ENCODE assay signal across 8 cellular contexts in the genomic region with DNA sequence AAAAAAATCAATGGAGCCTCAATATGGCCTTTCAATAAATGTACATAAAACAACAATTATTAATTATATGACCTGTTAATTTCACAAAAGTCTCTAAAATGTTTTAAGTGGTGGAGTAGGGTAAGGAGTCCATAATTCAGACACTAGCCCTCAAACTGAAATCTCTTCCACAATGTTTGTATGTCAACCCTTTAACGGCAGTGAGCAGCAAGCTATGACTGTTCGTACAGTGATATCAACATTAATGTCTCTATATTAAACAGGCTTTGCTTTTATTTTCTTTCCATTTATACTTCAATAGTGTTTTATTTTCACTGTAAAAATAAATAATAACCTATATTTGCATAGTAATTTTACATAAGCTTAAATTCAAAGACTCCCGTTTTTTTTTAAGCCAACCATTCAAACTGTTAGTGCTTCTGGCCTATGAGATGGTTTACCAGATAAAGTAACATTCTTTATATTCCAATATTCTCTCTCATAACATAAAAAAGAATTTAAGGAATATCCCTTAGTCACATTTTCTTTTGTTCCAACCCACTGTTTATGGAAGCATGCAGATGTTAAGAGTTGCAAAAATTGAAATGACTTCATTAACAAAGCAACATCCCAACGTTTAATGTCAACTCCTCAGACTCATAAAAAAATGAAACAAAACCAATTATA. TPM values are rescaled to one million over a fixed set of nuclear protein-coding genes. Genes with fewer than 3 reads are reported as not detected.
DNase-seq lines count a peak whose midpoint lies in the region; ATAC-seq lines count a peak whose summit lies in the region.

No MANE protein-coding gene starts in this region.

- H3K9me3 Mint-ChIP-seq in activated T-cell treated with anti-CD3 and anti-CD28 coated beads, Interleukin-2, amount 50 U/mL, for 4 hours, result no peaks in the 10 kb centered on the region

- no peak overlapping the region for H3K27ac ChIP-seq in thymus (ENCODE audit: low read depth)

- no peak for ATAC-seq in activated T-cell treated with anti-CD3 and anti-CD28 coated beads, Interleukin-2, amount 50 U/mL, for 4 hours
- no peak for ATAC-seq in GM19351 (IDR thresholded peaks at IDR 0.05; ENCODE audit: unreplicated experiment)

- H3K36me3 ChIP-seq in adipocyte (ENCODE audit: control insufficient read depth, insufficient read depth, low read length, severe bottlenecking) (no peaks in the 10 kb centered on the region), thymus (ENCODE audit: control insufficient read depth, insufficient read depth) (no peaks in the 10 kb centered on the region)

- no peaks in the 10 kb centered on the region for H3K36me3 Mint-ChIP-seq in activated T-cell treated with anti-CD3 and anti-CD28 coated beads, Interleukin-2, amount 50 U/mL, for 4 hours (ENCODE audit: insufficient read depth)

- no peaks in the 10 kb centered on the region for H3K27me3 Mint-ChIP-seq in activated T-cell treated with anti-CD3 and anti-CD28 coated beads, Interleukin-2, amount 50 U/mL, for 4 hours (ENCODE audit: low read depth)

- H3K4me3 Mint-ChIP-seq in activated T-cell treated with anti-CD3 and anti-CD28 coated beads, Interleukin-2, amount 50 U/mL, for 4 hours, result peak overlapping the region; percentile 89

- peaks cover 51% of the 10 kb centered on the region for H3K4me1 Mint-ChIP-seq in activated T-cell treated with anti-CD3 and anti-CD28 coated beads, Interleukin-2, amount 50 U/mL, for 4 hours (ENCODE audit: low read depth)

- DNase-seq in activated T-cell treated with anti-CD3 and anti-CD28 coated beads, Interleukin-2, amount 50 U/mL, for 4 hours, result no peak
- DNase-seq in activated T-cell treated with anti-CD3 and anti-CD28 coated beads, Interleukin-2, amount 50 U/mL, for 1 hour, result no peak
- DNase-seq in adipocyte (ENCODE audit: low read depth) (peak; percentile 67), kidney glomerular epithelial cell (lab: John Stamatoyannopoulos, UW) (peak; percentile 8), NCI-H2107 treated with DMSO at 0.1 percent for 48 hours (lab: John Stamatoyannopoulos, UW; ENCODE audit: unreplicated experiment) (no peak), NCI-H1417 treated with DMSO at 0.1 percent for 48 hours (lab: John Stamatoyannopoulos, UW) (no peak)

- H3K27me3 ChIP-seq in adipocyte (replicated peaks; ENCODE audit: control insufficient read depth, insufficient read depth, low read length), result no peaks in the 10 kb centered on the region
- no peaks in the 10 kb centered on the region for H3K27me3 ChIP-seq in thymus (ENCODE audit: control insufficient read depth, insufficient read depth)

- 29% methylated on average over 4 of the region's 4 CpGs for WGBS in thymus

- H3K4me1 ChIP-seq in adipocyte (ENCODE audit: control insufficient read depth, insufficient read depth, low read length) (peaks cover 26% of the 10 kb centered on the region), thymus (ENCODE audit: control insufficient read depth, insufficient read depth, low read length) (peaks cover 9% of the 10 kb centered on the region)

- H3K4me3 ChIP-seq in adipocyte (ENCODE audit: low read length) (peak overlapping the region; percentile 96), thymus (ENCODE audit: low read length) (peak overlapping the region; percentile 93)

- H3K9ac ChIP-seq in adipocyte (ENCODE audit: low read length), result peak overlapping the region; percentile 97

- H3K9me3 ChIP-seq in adipocyte (ENCODE audit: control insufficient read depth, low read length) (no peaks in the 10 kb centered on the region), thymus (ENCODE audit: control insufficient read depth) (no peaks in the 10 kb centered on the region)

RNA-seq across cellular contexts. Expression of gene CDK17, which starts 2.4 kb away (rescaled TPM):
- total RNA-seq in activated T-cell treated with anti-CD3 and anti-CD28 coated beads, Interleukin-2, amount 50 U/mL, for 4 hours, result 10 to 100 TPM; 29.9 to 37.4 (median 35.8) TPM
- 32.9 TPM for polyA plus RNA-seq in thymus

Comparison
In these comparisons a context has a peak if more than half of its experiments do, and no peak if none do; other contexts are left out.
1. DNase-seq: peak in adipocyte (single experiment) and kidney glomerular epithelial cell (single experiment); none in activated T-cell treated with anti-CD3 and anti-CD28 coated beads, Interleukin-2, amount 50 U/mL, for 4 hours (single experiment), activated T-cell treated with anti-CD3 and anti-CD28 coated beads, Interleukin-2, amount 50 U/mL, for 1 hour (single experiment), NCI-H2107 treated with DMSO at 0.1 percent for 48 hours (single experiment) and NCI-H1417 treated with DMSO at 0.1 percent for 48 hours (single experiment).